In genomic region chr13:42814868-42815267, GRCh38 we compare ENCODE assay signal across 1 cellular context.
A peak's percentile ranks its signal among the peaks of the same experiment; 100 is the strongest.
TF ChIP-seq lines count a peak whose summit lies in the region.

No MANE protein-coding gene starts in this region.

TF ChIP-seq in HEK293, 187 proteins besides CTCF, POLR2A, EP300 and RAD21 (continued from another document and continues in another):
- TF ChIP-seq WT1 (tag by site-specific recombination; IDR thresholded peaks at IDR 0.05): no peak
- TF ChIP-seq ZNF548 (tag by site-specific recombination; IDR thresholded peaks at IDR 0.05): no peak
- TF ChIP-seq, protein P1, sequence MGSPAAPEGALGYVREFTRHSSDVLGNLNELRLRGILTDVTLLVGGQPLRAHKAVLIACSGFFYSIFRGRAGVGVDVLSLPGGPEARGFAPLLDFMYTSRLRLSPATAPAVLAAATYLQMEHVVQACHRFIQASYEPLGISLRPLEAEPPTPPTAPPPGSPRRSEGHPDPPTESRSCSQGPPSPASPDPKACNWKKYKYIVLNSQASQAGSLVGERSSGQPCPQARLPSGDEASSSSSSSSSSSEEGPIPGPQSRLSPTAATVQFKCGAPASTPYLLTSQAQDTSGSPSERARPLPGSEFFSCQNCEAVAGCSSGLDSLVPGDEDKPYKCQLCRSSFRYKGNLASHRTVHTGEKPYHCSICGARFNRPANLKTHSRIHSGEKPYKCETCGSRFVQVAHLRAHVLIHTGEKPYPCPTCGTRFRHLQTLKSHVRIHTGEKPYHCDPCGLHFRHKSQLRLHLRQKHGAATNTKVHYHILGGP (tag by site-specific recombination; IDR thresholded peaks at IDR 0.05): no peak
- no peak for TF ChIP-seq MEIS1 (CRISPR knock-in tag; IDR thresholded peaks at IDR 0.05; ENCODE audit: borderline replicate concordance)
- TF ChIP-seq ZNF404 (tag by site-specific recombination; IDR thresholded peaks at IDR 0.05): no peak
- TF ChIP-seq ZNF121 (tag by site-specific recombination; IDR thresholded peaks at IDR 0.05): no peak
- no peak for TF ChIP-seq MZF1 (tag by site-specific recombination; IDR thresholded peaks at IDR 0.05; ENCODE audit: borderline replicate concordance)
- no peak for TF ChIP-seq SCRT2 (tag by site-specific recombination; IDR thresholded peaks at IDR 0.05)
- TF ChIP-seq ZNF274 (IDR thresholded peaks at IDR 0.05; ENCODE audit: low read length): no peak
- TF ChIP-seq ZNF274 (tag by site-specific recombination; IDR thresholded peaks at IDR 0.05; ENCODE audit: borderline replicate concordance): no peak
- TF ChIP-seq, protein P2, sequence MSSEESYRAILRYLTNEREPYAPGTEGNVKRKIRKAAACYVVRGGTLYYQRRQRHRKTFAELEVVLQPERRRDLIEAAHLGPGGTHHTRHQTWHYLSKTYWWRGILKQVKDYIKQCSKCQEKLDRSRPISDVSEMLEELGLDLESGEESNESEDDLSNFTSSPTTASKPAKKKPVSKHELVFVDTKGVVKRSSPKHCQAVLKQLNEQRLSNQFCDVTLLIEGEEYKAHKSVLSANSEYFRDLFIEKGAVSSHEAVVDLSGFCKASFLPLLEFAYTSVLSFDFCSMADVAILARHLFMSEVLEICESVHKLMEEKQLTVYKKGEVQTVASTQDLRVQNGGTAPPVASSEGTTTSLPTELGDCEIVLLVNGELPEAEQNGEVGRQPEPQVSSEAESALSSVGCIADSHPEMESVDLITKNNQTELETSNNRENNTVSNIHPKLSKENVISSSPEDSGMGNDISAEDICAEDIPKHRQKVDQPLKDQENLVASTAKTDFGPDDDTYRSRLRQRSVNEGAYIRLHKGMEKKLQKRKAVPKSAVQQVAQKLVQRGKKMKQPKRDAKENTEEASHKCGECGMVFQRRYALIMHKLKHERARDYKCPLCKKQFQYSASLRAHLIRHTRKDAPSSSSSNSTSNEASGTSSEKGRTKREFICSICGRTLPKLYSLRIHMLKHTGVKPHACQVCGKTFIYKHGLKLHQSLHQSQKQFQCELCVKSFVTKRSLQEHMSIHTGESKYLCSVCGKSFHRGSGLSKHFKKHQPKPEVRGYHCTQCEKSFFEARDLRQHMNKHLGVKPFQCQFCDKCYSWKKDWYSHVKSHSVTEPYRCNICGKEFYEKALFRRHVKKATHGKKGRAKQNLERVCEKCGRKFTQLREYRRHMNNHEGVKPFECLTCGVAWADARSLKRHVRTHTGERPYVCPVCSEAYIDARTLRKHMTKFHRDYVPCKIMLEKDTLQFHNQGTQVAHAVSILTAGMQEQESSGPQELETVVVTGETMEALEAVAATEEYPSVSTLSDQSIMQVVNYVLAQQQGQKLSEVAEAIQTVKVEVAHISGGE (tag by site-specific recombination; conservative IDR thresholded peaks at IDR 0.05; ENCODE audit: low read depth): no peak
- TF ChIP-seq, protein P3, sequence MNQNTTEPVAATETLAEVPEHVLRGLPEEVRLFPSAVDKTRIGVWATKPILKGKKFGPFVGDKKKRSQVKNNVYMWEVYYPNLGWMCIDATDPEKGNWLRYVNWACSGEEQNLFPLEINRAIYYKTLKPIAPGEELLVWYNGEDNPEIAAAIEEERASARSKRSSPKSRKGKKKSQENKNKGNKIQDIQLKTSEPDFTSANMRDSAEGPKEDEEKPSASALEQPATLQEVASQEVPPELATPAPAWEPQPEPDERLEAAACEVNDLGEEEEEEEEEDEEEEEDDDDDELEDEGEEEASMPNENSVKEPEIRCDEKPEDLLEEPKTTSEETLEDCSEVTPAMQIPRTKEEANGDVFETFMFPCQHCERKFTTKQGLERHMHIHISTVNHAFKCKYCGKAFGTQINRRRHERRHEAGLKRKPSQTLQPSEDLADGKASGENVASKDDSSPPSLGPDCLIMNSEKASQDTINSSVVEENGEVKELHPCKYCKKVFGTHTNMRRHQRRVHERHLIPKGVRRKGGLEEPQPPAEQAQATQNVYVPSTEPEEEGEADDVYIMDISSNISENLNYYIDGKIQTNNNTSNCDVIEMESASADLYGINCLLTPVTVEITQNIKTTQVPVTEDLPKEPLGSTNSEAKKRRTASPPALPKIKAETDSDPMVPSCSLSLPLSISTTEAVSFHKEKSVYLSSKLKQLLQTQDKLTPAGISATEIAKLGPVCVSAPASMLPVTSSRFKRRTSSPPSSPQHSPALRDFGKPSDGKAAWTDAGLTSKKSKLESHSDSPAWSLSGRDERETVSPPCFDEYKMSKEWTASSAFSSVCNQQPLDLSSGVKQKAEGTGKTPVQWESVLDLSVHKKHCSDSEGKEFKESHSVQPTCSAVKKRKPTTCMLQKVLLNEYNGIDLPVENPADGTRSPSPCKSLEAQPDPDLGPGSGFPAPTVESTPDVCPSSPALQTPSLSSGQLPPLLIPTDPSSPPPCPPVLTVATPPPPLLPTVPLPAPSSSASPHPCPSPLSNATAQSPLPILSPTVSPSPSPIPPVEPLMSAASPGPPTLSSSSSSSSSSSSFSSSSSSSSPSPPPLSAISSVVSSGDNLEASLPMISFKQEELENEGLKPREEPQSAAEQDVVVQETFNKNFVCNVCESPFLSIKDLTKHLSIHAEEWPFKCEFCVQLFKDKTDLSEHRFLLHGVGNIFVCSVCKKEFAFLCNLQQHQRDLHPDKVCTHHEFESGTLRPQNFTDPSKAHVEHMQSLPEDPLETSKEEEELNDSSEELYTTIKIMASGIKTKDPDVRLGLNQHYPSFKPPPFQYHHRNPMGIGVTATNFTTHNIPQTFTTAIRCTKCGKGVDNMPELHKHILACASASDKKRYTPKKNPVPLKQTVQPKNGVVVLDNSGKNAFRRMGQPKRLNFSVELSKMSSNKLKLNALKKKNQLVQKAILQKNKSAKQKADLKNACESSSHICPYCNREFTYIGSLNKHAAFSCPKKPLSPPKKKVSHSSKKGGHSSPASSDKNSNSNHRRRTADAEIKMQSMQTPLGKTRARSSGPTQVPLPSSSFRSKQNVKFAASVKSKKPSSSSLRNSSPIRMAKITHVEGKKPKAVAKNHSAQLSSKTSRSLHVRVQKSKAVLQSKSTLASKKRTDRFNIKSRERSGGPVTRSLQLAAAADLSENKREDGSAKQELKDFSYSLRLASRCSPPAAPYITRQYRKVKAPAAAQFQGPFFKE (tag by site-specific recombination; IDR thresholded peaks at IDR 0.05; ENCODE audit: borderline replicate concordance): no peak
- TF ChIP-seq, protein P4, sequence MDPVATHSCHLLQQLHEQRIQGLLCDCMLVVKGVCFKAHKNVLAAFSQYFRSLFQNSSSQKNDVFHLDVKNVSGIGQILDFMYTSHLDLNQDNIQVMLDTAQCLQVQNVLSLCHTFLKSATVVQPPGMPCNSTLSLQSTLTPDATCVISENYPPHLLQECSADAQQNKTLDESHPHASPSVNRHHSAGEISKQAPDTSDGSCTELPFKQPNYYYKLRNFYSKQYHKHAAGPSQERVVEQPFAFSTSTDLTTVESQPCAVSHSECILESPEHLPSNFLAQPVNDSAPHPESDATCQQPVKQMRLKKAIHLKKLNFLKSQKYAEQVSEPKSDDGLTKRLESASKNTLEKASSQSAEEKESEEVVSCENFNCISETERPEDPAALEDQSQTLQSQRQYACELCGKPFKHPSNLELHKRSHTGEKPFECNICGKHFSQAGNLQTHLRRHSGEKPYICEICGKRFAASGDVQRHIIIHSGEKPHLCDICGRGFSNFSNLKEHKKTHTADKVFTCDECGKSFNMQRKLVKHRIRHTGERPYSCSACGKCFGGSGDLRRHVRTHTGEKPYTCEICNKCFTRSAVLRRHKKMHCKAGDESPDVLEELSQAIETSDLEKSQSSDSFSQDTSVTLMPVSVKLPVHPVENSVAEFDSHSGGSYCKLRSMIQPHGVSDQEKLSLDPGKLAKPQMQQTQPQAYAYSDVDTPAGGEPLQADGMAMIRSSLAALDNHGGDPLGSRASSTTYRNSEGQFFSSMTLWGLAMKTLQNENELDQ (tag by site-specific recombination; IDR thresholded peaks at IDR 0.05; ENCODE audit: low read depth): no peak
- TF ChIP-seq HOXD13 (CRISPR knock-in tag; IDR thresholded peaks at IDR 0.05; ENCODE audit: borderline replicate concordance): no peak
- TF ChIP-seq ZNF341 (tag by site-specific recombination; IDR thresholded peaks at IDR 0.05; ENCODE audit: low read depth): no peak
- no peak for TF ChIP-seq PRDM1 (tag by site-specific recombination; IDR thresholded peaks at IDR 0.05)
- TF ChIP-seq TCF7L2 (IDR thresholded peaks at IDR 0.05; ENCODE audit: borderline replicate concordance, low read depth, low read length): no peak
- TF ChIP-seq ZNF501 (tag by site-specific recombination; IDR thresholded peaks at IDR 0.05): no peak
- TF ChIP-seq GLI4 (tag by site-specific recombination; IDR thresholded peaks at IDR 0.05): no peak
- TF ChIP-seq YY1 (tag by site-specific recombination; IDR thresholded peaks at IDR 0.05): no peak
- TF ChIP-seq ZNF621 (tag by site-specific recombination; IDR thresholded peaks at IDR 0.05): no peak
- TF ChIP-seq ZNF670 (tag by site-specific recombination; IDR thresholded peaks at IDR 0.05; ENCODE audit: low read depth): no peak
- TF ChIP-seq ZNF266 (tag by site-specific recombination; IDR thresholded peaks at IDR 0.05; ENCODE audit: low read depth): no peak
- no peak for TF ChIP-seq ZNF544 (tag by site-specific recombination; IDR thresholded peaks at IDR 0.05)
- TF ChIP-seq ZNF133 (tag by site-specific recombination; IDR thresholded peaks at IDR 0.05): no peak
- TF ChIP-seq HOXA7 (CRISPR knock-in tag; IDR thresholded peaks at IDR 0.05; ENCODE audit: borderline replicate concordance): no peak
- TF ChIP-seq ZNF785 (tag by site-specific recombination; IDR thresholded peaks at IDR 0.05): no peak
- TF ChIP-seq ZXDB (tag by site-specific recombination; IDR thresholded peaks at IDR 0.05): peak; percentile 51; the same call in 1 of the 2 replicates
- TF ChIP-seq, protein P5, sequence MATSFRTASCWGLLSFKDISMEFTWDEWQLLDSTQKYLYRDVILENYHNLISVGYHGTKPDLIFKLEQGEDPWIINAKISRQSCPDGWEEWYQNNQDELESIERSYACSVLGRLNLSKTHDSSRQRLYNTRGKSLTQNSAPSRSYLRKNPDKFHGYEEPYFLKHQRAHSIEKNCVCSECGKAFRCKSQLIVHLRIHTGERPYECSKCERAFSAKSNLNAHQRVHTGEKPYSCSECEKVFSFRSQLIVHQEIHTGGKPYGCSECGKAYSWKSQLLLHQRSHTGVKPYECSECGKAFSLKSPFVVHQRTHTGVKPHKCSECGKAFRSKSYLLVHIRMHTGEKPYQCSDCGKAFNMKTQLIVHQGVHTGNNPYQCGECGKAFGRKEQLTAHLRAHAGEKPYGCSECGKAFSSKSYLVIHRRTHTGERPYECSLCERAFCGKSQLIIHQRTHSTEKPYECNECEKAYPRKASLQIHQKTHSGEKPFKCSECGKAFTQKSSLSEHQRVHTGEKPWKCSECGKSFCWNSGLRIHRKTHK (tag by site-specific recombination; IDR thresholded peaks at IDR 0.05): no peak
- no peak for TF ChIP-seq ZNF155 (tag by site-specific recombination; IDR thresholded peaks at IDR 0.05)
- TF ChIP-seq ZFP37 (tag by site-specific recombination; IDR thresholded peaks at IDR 0.05): no peak
- no peak for TF ChIP-seq ZNF433 (tag by site-specific recombination; IDR thresholded peaks at IDR 0.05; ENCODE audit: low read depth)
- no peak for TF ChIP-seq ZSCAN4 (tag by site-specific recombination; IDR thresholded peaks at IDR 0.05)
- TF ChIP-seq ZNF23 (tag by site-specific recombination; IDR thresholded peaks at IDR 0.05; ENCODE audit: borderline replicate concordance): no peak
- TF ChIP-seq ZNF140 (tag by site-specific recombination; IDR thresholded peaks at IDR 0.05): no peak
- no peak for TF ChIP-seq ZNF37A (tag by site-specific recombination; IDR thresholded peaks at IDR 0.05)
- no peak for TF ChIP-seq SP2 (tag by site-specific recombination; IDR thresholded peaks at IDR 0.05)
- no peak for TF ChIP-seq ZNF701 (tag by site-specific recombination; IDR thresholded peaks at IDR 0.05)
- TF ChIP-seq, protein P6, sequence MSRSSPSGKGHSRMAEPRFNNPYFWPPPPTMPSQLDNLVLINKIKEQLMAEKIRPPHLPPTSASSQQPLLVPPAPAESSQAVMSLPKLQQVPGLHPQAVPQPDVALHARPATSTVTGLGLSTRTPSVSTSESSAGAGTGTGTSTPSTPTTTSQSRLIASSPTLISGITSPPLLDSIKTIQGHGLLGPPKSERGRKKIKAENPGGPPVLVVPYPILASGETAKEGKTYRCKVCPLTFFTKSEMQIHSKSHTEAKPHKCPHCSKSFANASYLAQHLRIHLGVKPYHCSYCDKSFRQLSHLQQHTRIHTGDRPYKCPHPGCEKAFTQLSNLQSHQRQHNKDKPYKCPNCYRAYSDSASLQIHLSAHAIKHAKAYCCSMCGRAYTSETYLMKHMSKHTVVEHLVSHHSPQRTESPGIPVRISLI (tag by site-specific recombination; IDR thresholded peaks at IDR 0.05): no peak
- TF ChIP-seq ZSCAN18 (tag by site-specific recombination; IDR thresholded peaks at IDR 0.05): no peak
- TF ChIP-seq OVOL3 (tag by site-specific recombination; IDR thresholded peaks at IDR 0.05): no peak
- no peak for TF ChIP-seq ZNF513 (tag by site-specific recombination; IDR thresholded peaks at IDR 0.05)
- TF ChIP-seq ZBTB8A (tag by site-specific recombination; IDR thresholded peaks at IDR 0.05): no peak; the same call in none of the 2 replicates
- TF ChIP-seq ZNF654 (tag by site-specific recombination; IDR thresholded peaks at IDR 0.05; ENCODE audit: low read depth): no peak
- TF ChIP-seq ZNF529 (tag by site-specific recombination; IDR thresholded peaks at IDR 0.05; ENCODE audit: insufficient replicate concordance): no peak
- 0 out of 2 replicates have a peak, but pooled peaks have one; percentile 36 for TF ChIP-seq ZBTB17 (tag by site-specific recombination; IDR thresholded peaks at IDR 0.05)
